Comparison of ENCODE assay signal across 31 cellular contexts in the genomic region with DNA sequence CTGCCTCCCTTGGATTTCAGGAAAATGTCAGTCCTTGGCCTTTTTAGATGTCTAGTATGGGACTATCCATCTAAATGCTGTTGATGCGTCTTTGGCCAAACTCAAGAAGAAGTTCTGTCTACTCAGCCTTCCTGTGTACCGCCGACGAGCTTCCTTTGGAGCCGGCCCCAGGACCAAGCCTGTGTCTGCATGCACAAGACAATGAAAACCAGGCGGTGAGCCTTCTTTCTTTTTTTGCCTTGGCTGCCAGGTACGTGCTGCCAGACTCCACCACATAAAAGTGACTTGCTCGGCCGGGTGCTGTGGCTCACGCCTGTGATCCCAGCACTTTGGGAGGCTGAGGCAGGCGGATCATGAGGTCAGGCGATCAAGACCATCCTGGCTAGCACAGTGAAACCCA.
"Had no signal": no experiment of that assay in that cellular context is flagged by ENCODE, and none has a peak within 500 bp of the region (broad histone marks: within the 10 kb centered on the region; RNA-seq: fewer than 3 reads in every experiment).

No MANE protein-coding gene starts in this region.

- H3K27ac ChIP-seq: adrenal gland, Peyer's patch, RWPE1, SJSA1 had no signal

- H3K36me3 ChIP-seq: adrenal gland, MG63, Peyer's patch, SJSA1 had no signal

- H3K4me1 ChIP-seq: adrenal gland, SJSA1 had no signal

- DNase-seq: activated CD4-positive, alpha-beta memory T cell treated with anti-CD3 and anti-CD28 coated beads for 36 hours; activated CD4-positive, alpha-beta T cell treated with anti-CD3 and anti-CD28 coated beads for 4 hours; activated CD4-positive, alpha-beta T cell treated with anti-CD3 and anti-CD28 coated beads, Interleukin-2, amount 50 U/mL, for 1 hour; activated CD8-positive, alpha-beta memory T cell treated with anti-CD3 and anti-CD28 coated beads, Interleukin-2, amount 50 U/mL, for 4 hours; activated gamma-delta T cell treated with Interleukin-2 at 50 U/mL for 16 hours; activated naive CD4-positive, alpha-beta T cell treated with anti-CD3 and anti-CD28 coated beads for 36 hours; activated T-cell treated with anti-CD3 and anti-CD28 coated beads, Interleukin-2, amount 50 U/mL, for 72 hours; adrenal gland; central memory CD4-positive, alpha-beta T cell; Kasumi-1; KG1; MG63; MV-4-11; NCI-H1092; NCI-H1436 treated with DMSO at 0.1 percent for 48 hours; NCI-H1694 treated with DMSO at 0.1 percent for 48 hours; NCI-H2029; NCI-H345; NCI-H510A; NCI-H526; NCI-H748 treated with DMSO at 0.1 percent for 48 hours; NK-92 treated with Interleukin-12 subunit alpha and Interleukin-12 subunit beta, amount 100 ng/mL, for 24 hours; PC-3; SHP77 treated with DMSO at 0.1 percent for 48 hours; SK-N-SH had no signal

- H3K4me3 ChIP-seq: adrenal gland, MG63, Peyer's patch, SJSA1 had no signal

- H3K9me3 ChIP-seq: adrenal gland, MG63, Peyer's patch, SJSA1, SK-N-SH had no signal

- H3K27me3 ChIP-seq: adrenal gland, Peyer's patch, SJSA1 had no signal

- ATAC-seq: activated CD4-positive, CD25-positive, alpha-beta regulatory T cell treated with anti-CD3 and anti-CD28 coated beads, Interleukin-2, amount 50 U/mL, for 24 hours; activated naive CD4-positive, alpha-beta T cell treated with anti-CD3 and anti-CD28 coated beads, Interleukin-2, amount 50 U/mL, for 72 hours; activated T-cell treated with anti-CD3 and anti-CD28 coated beads, Interleukin-2, amount 50 U/mL, for 72 hours; activated T-helper 17 cell treated with anti-CD3 and anti-CD28 coated beads, Interleukin-2, amount 50 U/mL, for 72 hours; PC-3 had no signal
